ENCODE assay signal across 1 cellular context in genomic region chrX:153438522-153438921, GRCh38.
TF ChIP-seq lines count a peak whose summit lies in the region.

No MANE protein-coding gene starts in this region.

TF ChIP-seq in Ishikawa, 13 proteins besides CTCF, POLR2A, EP300 and RAD21 (continued from another document):
- TF ChIP-seq REST (IDR thresholded peaks at IDR 0.05; ENCODE audit: low read depth) (no peak), NFIC (IDR thresholded peaks at IDR 0.05) (no peak), YY1 (IDR thresholded peaks at IDR 0.05; ENCODE audit: low read depth) (no peak)
